Comparison of ENCODE assay signal across 18 cellular contexts in genomic region chr1:51624851-51625250, GRCh38. TPM values are rescaled to one million over a fixed set of nuclear protein-coding genes. Genes with fewer than 3 reads are reported as not detected.
DNase-seq lines count a peak whose midpoint lies in the region; ATAC-seq and TF ChIP-seq lines count a peak whose summit lies in the region.
"Had no signal": no experiment of that assay in that cellular context is flagged by ENCODE, and none has a peak within 500 bp of the region (broad histone marks: within the 10 kb centered on the region; RNA-seq: fewer than 3 reads in every experiment).

No MANE protein-coding gene starts in this region.

- no peak overlapping the region for H3K4me3 ChIP-seq in PC-3 (ENCODE audit: low read length)
- H3K4me3 ChIP-seq in smooth muscle cell: no peak overlapping the region
- H3K4me3 ChIP-seq: GM23338 had no signal

- DNase-seq in ELR (ENCODE audit: low read depth) (peak; percentile 22), PC-3 (peak; percentile 56), fibroblast of gingiva (ENCODE audit: low read depth) (peak; percentile 13), smooth muscle cell (lab: John Stamatoyannopoulos, UW; ENCODE audit: unreplicated experiment) (no peak)
- no peak for DNase-seq in activated CD8-positive, alpha-beta memory T cell treated with anti-CD3 and anti-CD28 coated beads, Interleukin-2, amount 10 ng/mL, durations not matched to agents 7 days and 5 days
- no peak for DNase-seq in activated naive CD4-positive, alpha-beta T cell treated with anti-CD3 and anti-CD28 coated beads for 36 hours
- no peak for DNase-seq in activated CD4-positive, CD25-positive, alpha-beta regulatory T cell (lab: John Stamatoyannopoulos, UW)
- DNase-seq: activated CD8-positive, alpha-beta memory T cell treated with anti-CD3 and anti-CD28 coated beads for 24 hours; CD4-positive, CD25-positive, alpha-beta regulatory T cell; GF-D8; left cardiac atrium; naive B cell; NCI-H446 treated with DMSO at 0.1 percent for 48 hours; Right ventricle myocardium superior; stimulated activated CD4-positive, alpha-beta T cell treated with anti-CD3 and anti-CD28 coated beads, Interleukin-1b, Interleukin-23, amount 100 ng/mL, for 48 hours; stimulated activated CD8-positive, alpha-beta memory T cell treated with anti-CD3 and anti-CD28 coated beads, Interleukin-4, amount 100 ng/mL, for 48 hours had no signal

- no peak overlapping the region for H3K27ac Mint-ChIP-seq in activated CD8-positive, alpha-beta memory T cell treated with anti-CD3 and anti-CD28 coated beads, Interleukin-2, amount 10 ng/mL, durations not matched to agents 7 days and 5 days
- H3K27ac Mint-ChIP-seq in activated naive CD4-positive, alpha-beta T cell treated with anti-CD3 and anti-CD28 coated beads for 36 hours: no peak overlapping the region
- H3K27ac Mint-ChIP-seq: GM23338, naive B cell had no signal

- H3K79me2 ChIP-seq in PC-3 (ENCODE audit: low read length): peaks cover 89% of the 10 kb centered on the region
- H3K79me2 ChIP-seq in smooth muscle cell (ENCODE audit: low read depth): peaks cover 84% of the 10 kb centered on the region

- TF ChIP-seq CTCF in PC-3 (conservative IDR thresholded peaks at IDR 0.05; ENCODE audit: low read depth, low read length): no peak
- no peak for TF ChIP-seq CTCF in smooth muscle cell (IDR thresholded peaks at IDR 0.05; ENCODE audit: borderline replicate concordance, insufficient read depth, poor library complexity, severe bottlenecking)

- peak overlapping the region; percentile 2; the same call in 1 of the 2 replicates for H3K9ac ChIP-seq in PC-3 (ENCODE audit: low read length)
- no peak overlapping the region for H3K9ac ChIP-seq in smooth muscle cell (ENCODE audit: low read depth)

- H3K27ac ChIP-seq in PC-3 (ENCODE audit: low read length): peak overlapping the region; percentile 54
- H3K27ac ChIP-seq in smooth muscle cell (ENCODE audit: low read depth): peak overlapping the region; percentile 54

- H3K36me3 ChIP-seq in PC-3 (ENCODE audit: low read depth, low read length) (no peaks in the 10 kb centered on the region), smooth muscle cell (ENCODE audit: low read depth) (no peaks in the 10 kb centered on the region)

- POLR2A ChIA-PET in PC-3 (lab: Charles Lee; ENCODE audit: unreplicated experiment): no interaction called here

- H3K27me3 ChIP-seq in PC-3 (ENCODE audit: low read length) (no peaks in the 10 kb centered on the region), smooth muscle cell (ENCODE audit: low read depth) (no peaks in the 10 kb centered on the region)

- no peak overlapping the region for H3K4me3 Mint-ChIP-seq in activated CD8-positive, alpha-beta memory T cell treated with anti-CD3 and anti-CD28 coated beads, Interleukin-2, amount 10 ng/mL, durations not matched to agents 7 days and 5 days
- no peak overlapping the region for H3K4me3 Mint-ChIP-seq in activated naive CD4-positive, alpha-beta T cell treated with anti-CD3 and anti-CD28 coated beads for 36 hours
- H3K4me3 Mint-ChIP-seq: CD4-positive, CD25-positive, alpha-beta regulatory T cell; central memory CD8-positive, alpha-beta T cell; GM23338; naive B cell had no signal

- H3K4me2 ChIP-seq in PC-3 (ENCODE audit: low read length) (peak overlapping the region; percentile 24; the same call in 1 of the 2 replicates), smooth muscle cell (no peak overlapping the region)
- H3K4me2 ChIP-seq: GM23338 had no signal

- H2AFZ ChIP-seq in PC-3 (ENCODE audit: low read length): no peak overlapping the region
- no peak overlapping the region for H2AFZ ChIP-seq in smooth muscle cell (ENCODE audit: low read depth)
- H2AFZ ChIP-seq: GM23338 had no signal

- no peaks in the 10 kb centered on the region for H3K9me3 Mint-ChIP-seq in activated CD8-positive, alpha-beta memory T cell treated with anti-CD3 and anti-CD28 coated beads, Interleukin-2, amount 10 ng/mL, durations not matched to agents 7 days and 5 days (ENCODE audit: low read depth)
- no peaks in the 10 kb centered on the region for H3K9me3 Mint-ChIP-seq in activated naive CD4-positive, alpha-beta T cell treated with anti-CD3 and anti-CD28 coated beads for 36 hours
- H3K9me3 Mint-ChIP-seq: CD4-positive, CD25-positive, alpha-beta regulatory T cell; central memory CD8-positive, alpha-beta T cell; GM23338; naive B cell had no signal

- H3K9me2 ChIP-seq in PC-3 (replicated peaks; ENCODE audit: low read length): no peaks in the 10 kb centered on the region

- H3F3A ChIP-seq in PC-3 (ENCODE audit: low read length, unreplicated experiment) (no peaks in the 10 kb centered on the region), smooth muscle cell (ENCODE audit: low read depth) (peaks cover 2% of the 10 kb centered on the region)

- peaks cover 14% of the 10 kb centered on the region for H3K4me1 Mint-ChIP-seq in activated CD8-positive, alpha-beta memory T cell treated with anti-CD3 and anti-CD28 coated beads, Interleukin-2, amount 10 ng/mL, durations not matched to agents 7 days and 5 days
- peaks cover 36% of the 10 kb centered on the region for H3K4me1 Mint-ChIP-seq in activated naive CD4-positive, alpha-beta T cell treated with anti-CD3 and anti-CD28 coated beads for 36 hours (ENCODE audit: low read depth)

- 77% methylated on average over 1 of the region's 1 CpG for WGBS in smooth muscle cell (ENCODE audit: low lambda C conversion rate)

- H3K4me1 ChIP-seq in PC-3 (ENCODE audit: insufficient read depth, low read length) (peaks cover 51% of the 10 kb centered on the region), smooth muscle cell (ENCODE audit: low read depth) (peaks cover 13% of the 10 kb centered on the region)

- H3K9me3 ChIP-seq in PC-3 (ENCODE audit: low read length) (no peaks in the 10 kb centered on the region), smooth muscle cell (replicated peaks; ENCODE audit: low read depth) (no peaks in the 10 kb centered on the region)

- no TSS peak for BruUV-seq in PC-3 (replicated peaks; lab: Mats Ljungman, UMichigan)

- peak; percentile 69 for ATAC-seq in PC-3
- ATAC-seq in activated CD8-positive, alpha-beta memory T cell treated with anti-CD3 and anti-CD28 coated beads, Interleukin-2, amount 10 ng/mL, durations not matched to agents 7 days and 5 days: no peak
- ATAC-seq: GM23338, left cardiac atrium had no signal

- CTCF ChIA-PET in PC-3 (lab: Charles Lee): interaction anchor here (0.6 kb wide), 1 partner anchor 90 kb away, joined by 3 read pairs; no protein-coding TSS in a partner anchor
- CTCF ChIA-PET in activated CD8-positive, alpha-beta memory T cell treated with anti-CD3 and anti-CD28 coated beads, Interleukin-2, amount 10 ng/mL, durations not matched to agents 7 days and 5 days (lab: Charles Lee): no interaction called here
- CTCF ChIA-PET in activated naive CD4-positive, alpha-beta T cell treated with anti-CD3 and anti-CD28 coated beads for 36 hours (lab: Charles Lee): interaction anchor here (1.3 kb wide), 1 partner anchor 10 kb away, joined by 3 read pairs; no protein-coding TSS in a partner anchor

- H3K27me3 Mint-ChIP-seq in activated CD8-positive, alpha-beta memory T cell treated with anti-CD3 and anti-CD28 coated beads, Interleukin-2, amount 10 ng/mL, durations not matched to agents 7 days and 5 days: no peaks in the 10 kb centered on the region
- H3K27me3 Mint-ChIP-seq in activated naive CD4-positive, alpha-beta T cell treated with anti-CD3 and anti-CD28 coated beads for 36 hours (ENCODE audit: low read depth): no peaks in the 10 kb centered on the region
- H3K27me3 Mint-ChIP-seq: central memory CD8-positive, alpha-beta T cell; naive B cell had no signal

- H3K36me3 Mint-ChIP-seq in activated CD8-positive, alpha-beta memory T cell treated with anti-CD3 and anti-CD28 coated beads, Interleukin-2, amount 10 ng/mL, durations not matched to agents 7 days and 5 days: peaks cover 2% of the 10 kb centered on the region
- peaks cover 3% of the 10 kb centered on the region for H3K36me3 Mint-ChIP-seq in activated naive CD4-positive, alpha-beta T cell treated with anti-CD3 and anti-CD28 coated beads for 36 hours (ENCODE audit: low read depth)
- H3K36me3 Mint-ChIP-seq: CD4-positive, CD25-positive, alpha-beta regulatory T cell had no signal

- H4K20me1 ChIP-seq in PC-3 (ENCODE audit: low read length) (no peaks in the 10 kb centered on the region), smooth muscle cell (ENCODE audit: low read depth) (peaks cover 73% of the 10 kb centered on the region)

- intact Hi-C loops in PC-3 (cut with micrococcal nuclease): loop anchor here (1.0 to 5.0 kb wide), 2 partner anchors 67 kb away; no protein-coding TSS in a partner anchor
- intact Hi-C loops in activated naive CD4-positive, alpha-beta T cell treated with anti-CD3 and anti-CD28 coated beads for 36 hours (cut with micrococcal nuclease): no loop called here

RNA-seq across cellular contexts. Expression of gene OSBPL9, which starts 8.0 kb away (rescaled TPM):
- total RNA-seq in PC-3 (2014; rRNA removed) (40.5 and 74.7 TPM in 2 replicates), smooth muscle cell (112 and 117 TPM in 2 replicates)
- 64.4 and 66.7 TPM in 2 replicates for polyA plus RNA-seq in smooth muscle cell
- 10 to 100 TPM; 46.5 to 48.5 TPM for total RNA-seq in activated CD8-positive, alpha-beta memory T cell treated with anti-CD3 and anti-CD28 coated beads, Interleukin-2, amount 10 ng/mL, durations not matched to agents 7 days and 5 days
- total RNA-seq in activated naive CD4-positive, alpha-beta T cell treated with anti-CD3 and anti-CD28 coated beads for 36 hours: 10 to 100 TPM; 38.2 to 40.7 TPM

Comparison
In these comparisons a context has a peak if more than half of its experiments do, and no peak if none do; other contexts are left out.
1. DNase-seq: peak in ELR (single experiment), PC-3 (single experiment) and fibroblast of gingiva (single experiment); none in smooth muscle cell (single experiment), activated CD8-positive, alpha-beta memory T cell treated with anti-CD3 and anti-CD28 coated beads, Interleukin-2, amount 10 ng/mL, durations not matched to agents 7 days and 5 days (single experiment), activated naive CD4-positive, alpha-beta T cell treated with anti-CD3 and anti-CD28 coated beads for 36 hours (single experiment) and activated CD4-positive, CD25-positive, alpha-beta regulatory T cell (0 of 4).